ENCODE assay signal across 11 cellular contexts in genomic region chr20:53586640-53587039, GRCh38. TPM values are rescaled to one million over a fixed set of nuclear protein-coding genes. Genes with fewer than 3 reads are reported as not detected.
DNase-seq lines count a peak whose midpoint lies in the region; ATAC-seq and TF ChIP-seq lines count a peak whose summit lies in the region.
"Had no signal": no experiment of that assay in that cellular context is flagged by ENCODE, and none has a peak within 500 bp of the region (broad histone marks: within the 10 kb centered on the region; RNA-seq: fewer than 3 reads in every experiment).

No MANE protein-coding gene starts in this region.

- no peak overlapping the region for H4K12ac ChIP-seq in trophoblast cell (ENCODE audit: low read depth, low read length)

- H3K4me1 ChIP-seq in PC-9 (replicated peaks; ENCODE audit: insufficient read depth) (peaks cover 91% of the 10 kb centered on the region), trophoblast cell (ENCODE audit: control insufficient read depth in 1 of 2, insufficient read depth in 2 of 2, low read length in 2 of 2) (peaks cover 0 to 2% of the 10 kb centered on the region in 2 experiments)

- H3K4me2 ChIP-seq in PC-9: peak overlapping the region; percentile 63; the same call in 1 of the 2 replicates
- H3K4me2 ChIP-seq in trophoblast cell (ENCODE audit: low read length): no peak overlapping the region

- H3K79me1 ChIP-seq in trophoblast cell (ENCODE audit: low read length): peaks cover 2% of the 10 kb centered on the region

- CTCF ChIA-PET in activated CD4-positive, alpha-beta T cell treated with anti-CD3 and anti-CD28 coated beads for 36 hours (lab: Charles Lee): interaction anchor here (1.7 kb wide), 1 partner anchor 353 kb away, joined by 4 read pairs; no protein-coding TSS in a partner anchor
- CTCF ChIA-PET in PC-9 (lab: Charles Lee): no interaction called here

- H3K4ac ChIP-seq in trophoblast cell (ENCODE audit: low read depth, low read length): no peak overlapping the region

- H2BK12ac ChIP-seq in trophoblast cell (ENCODE audit: low read length): no peak overlapping the region

- H3K27ac Mint-ChIP-seq in activated CD4-positive, alpha-beta T cell treated with anti-CD3 and anti-CD28 coated beads for 36 hours: peak overlapping the region; percentile 96
- peak overlapping the region; percentile 89 to 92 for H3K27ac Mint-ChIP-seq in effector memory CD8-positive, alpha-beta T cell
- H3K27ac Mint-ChIP-seq in stimulated activated effector memory CD8-positive, alpha-beta T cell treated with anti-CD3 and anti-CD28 coated beads, Interleukin-12 subunit alpha, Interleukin-12 subunit beta, amount 100 ng/mL, for 72 hours: peak overlapping the region; percentile 95

- H3K9me3 ChIP-seq in PC-9 (ENCODE audit: insufficient read depth, low read depth) (no peaks in the 10 kb centered on the region), trophoblast cell (ENCODE audit: insufficient read depth, low read depth, low read length) (no peaks in the 10 kb centered on the region)
- H3K9me3 ChIP-seq: body of pancreas, gastroesophageal sphincter had no signal

- no peaks in the 10 kb centered on the region for H3K9me3 Mint-ChIP-seq in activated CD4-positive, alpha-beta T cell treated with anti-CD3 and anti-CD28 coated beads for 36 hours (ENCODE audit: low read depth)
- no peaks in the 10 kb centered on the region for H3K9me3 Mint-ChIP-seq in effector memory CD8-positive, alpha-beta T cell
- H3K9me3 Mint-ChIP-seq in stimulated activated effector memory CD8-positive, alpha-beta T cell treated with anti-CD3 and anti-CD28 coated beads, Interleukin-12 subunit alpha, Interleukin-12 subunit beta, amount 100 ng/mL, for 72 hours: no peaks in the 10 kb centered on the region

- peaks cover 99% of the 10 kb centered on the region for H3K79me2 ChIP-seq in PC-9 (ENCODE audit: low read depth)
- H3K79me2 ChIP-seq in trophoblast cell (ENCODE audit: control insufficient read depth, insufficient read depth, low read length, poor library complexity): peaks cover 17% of the 10 kb centered on the region

- no peak for ATAC-seq in activated CD4-positive, alpha-beta T cell treated with anti-CD3 and anti-CD28 coated beads for 36 hours
- no peak for ATAC-seq in effector memory CD8-positive, alpha-beta T cell (replicated peaks)
- ATAC-seq in stimulated activated effector memory CD8-positive, alpha-beta T cell treated with anti-CD3 and anti-CD28 coated beads, Interleukin-12 subunit alpha, Interleukin-12 subunit beta, amount 100 ng/mL, for 72 hours: no peak
- ATAC-seq: body of pancreas, gastroesophageal sphincter had no signal

- H3K23ac ChIP-seq in trophoblast cell (ENCODE audit: low read length): no peak overlapping the region

- peaks cover 31% of the 10 kb centered on the region for H3K36me3 Mint-ChIP-seq in activated CD4-positive, alpha-beta T cell treated with anti-CD3 and anti-CD28 coated beads for 36 hours (ENCODE audit: low read depth)
- H3K36me3 Mint-ChIP-seq in effector memory CD8-positive, alpha-beta T cell (ENCODE audit: insufficient read depth): peaks cover 29% of the 10 kb centered on the region
- peaks cover 24% of the 10 kb centered on the region for H3K36me3 Mint-ChIP-seq in stimulated activated effector memory CD8-positive, alpha-beta T cell treated with anti-CD3 and anti-CD28 coated beads, Interleukin-12 subunit alpha, Interleukin-12 subunit beta, amount 100 ng/mL, for 72 hours

- TF ChIP-seq CTCF in PC-9 (conservative IDR thresholded peaks at IDR 0.05): no peak

- H3K14ac ChIP-seq in trophoblast cell (ENCODE audit: low read length): no peak overlapping the region

- H3K36me3 ChIP-seq in PC-9 (ENCODE audit: low read depth) (peaks cover 33% of the 10 kb centered on the region), trophoblast cell (ENCODE audit: control insufficient read depth in 1 of 2, insufficient read depth in 2 of 2, low read length in 2 of 2) (peaks cover 9 to 11% of the 10 kb centered on the region in 2 experiments)

- no TSS peak for BruUV-seq in PC-9 (replicated peaks; lab: Mats Ljungman, UMichigan)

- no peaks in the 10 kb centered on the region for H3K9me2 ChIP-seq in PC-9 (ENCODE audit: insufficient read depth)

- H3K9ac ChIP-seq in trophoblast cell (ENCODE audit: low read length): no peak overlapping the region

- peaks cover 49% of the 10 kb centered on the region for H3F3A ChIP-seq in PC-9 (ENCODE audit: insufficient read depth, low read depth)

- no peaks in the 10 kb centered on the region for H3K27me3 Mint-ChIP-seq in activated CD4-positive, alpha-beta T cell treated with anti-CD3 and anti-CD28 coated beads for 36 hours
- no peaks in the 10 kb centered on the region for H3K27me3 Mint-ChIP-seq in effector memory CD8-positive, alpha-beta T cell

- no peak overlapping the region for H2AK5ac ChIP-seq in trophoblast cell (ENCODE audit: low read length)

- no peak overlapping the region for H2BK5ac ChIP-seq in trophoblast cell (ENCODE audit: low read depth, low read length, poor library complexity)

- H4K91ac ChIP-seq in trophoblast cell (ENCODE audit: low read depth, low read length): no peak overlapping the region

- H3K27me3 ChIP-seq in PC-9 (ENCODE audit: insufficient read depth, low read depth): no peaks in the 10 kb centered on the region
- H3K27me3 ChIP-seq in trophoblast cell (ENCODE audit: insufficient read depth, low read length): no peaks in the 10 kb centered on the region
- H3K27me3 ChIP-seq: body of pancreas, gastroesophageal sphincter had no signal

- H2AFZ ChIP-seq in PC-9 (no peak overlapping the region), trophoblast cell (ENCODE audit: insufficient read depth, low read length, poor library complexity) (no peak overlapping the region)

- no peaks in the 10 kb centered on the region for H4K20me1 ChIP-seq in PC-9 (ENCODE audit: insufficient read depth)

- H3K4me3 ChIP-seq in PC-9: peak overlapping the region; percentile 22; the same call in 1 of the 2 replicates
- no peak overlapping the region for H3K4me3 ChIP-seq in trophoblast cell (ENCODE audit: low read depth, low read length)
- H3K4me3 ChIP-seq: body of pancreas, gastroesophageal sphincter had no signal

- no peak overlapping the region for H4K8ac ChIP-seq in trophoblast cell (ENCODE audit: low read depth, low read length)

- no peak overlapping the region for H2BK120ac ChIP-seq in trophoblast cell (ENCODE audit: insufficient read depth, low read length, poor library complexity)

- intact Hi-C loops in activated CD4-positive, alpha-beta T cell treated with anti-CD3 and anti-CD28 coated beads for 36 hours (cut with DNase I, micrococcal nuclease): no loop called here
- intact Hi-C loops in PC-9 (cut with micrococcal nuclease; ENCODE audit: unreplicated experiment): no loop called here

- H3K18ac ChIP-seq in trophoblast cell (ENCODE audit: low read length): no peak overlapping the region

- H3K4me1 Mint-ChIP-seq in activated CD4-positive, alpha-beta T cell treated with anti-CD3 and anti-CD28 coated beads for 36 hours: peaks cover 64% of the 10 kb centered on the region
- H3K4me1 Mint-ChIP-seq in effector memory CD8-positive, alpha-beta T cell (ENCODE audit: low read depth in 2 of 2): peaks cover 37 to 57% of the 10 kb centered on the region in 2 donors
- peaks cover 54% of the 10 kb centered on the region for H3K4me1 Mint-ChIP-seq in stimulated activated effector memory CD8-positive, alpha-beta T cell treated with anti-CD3 and anti-CD28 coated beads, Interleukin-12 subunit alpha, Interleukin-12 subunit beta, amount 100 ng/mL, for 72 hours

- no CpG with 5 or more reads among the region's 6 CpGs for WGBS in trophoblast cell (ENCODE audit: extremely low coverage, insufficient coverage, insufficient read length)

- peak overlapping the region; percentile 26; the same call in 1 of the 2 replicates for H3K27ac ChIP-seq in PC-9
- H3K27ac ChIP-seq in trophoblast cell (ENCODE audit: low read depth, low read length): no peak overlapping the region
- H3K27ac ChIP-seq: body of pancreas had no signal

- no peak for DNase-seq in activated CD4-positive, alpha-beta T cell treated with anti-CD3 and anti-CD28 coated beads for 36 hours
- no peak for DNase-seq in activated CD4-positive, alpha-beta T cell treated with anti-CD3 and anti-CD28 coated beads, Interleukin-2, amount 50 U/mL, for 4 hours
- DNase-seq in PC-9 (no peak), hypothalamus (lab: John Stamatoyannopoulos, UW) (no peak), trophoblast cell (no peak), superior temporal gyrus (ENCODE audit: extremely low spot score) (no peak)
- DNase-seq in effector memory CD8-positive, alpha-beta T cell: no peak
- no peak for DNase-seq in stimulated activated effector memory CD8-positive, alpha-beta T cell treated with anti-CD3 and anti-CD28 coated beads, Interleukin-12 subunit alpha, Interleukin-12 subunit beta, amount 100 ng/mL, for 72 hours (ENCODE audit: low spot score in 2 of 2)
- DNase-seq: body of pancreas, NCI-H2171 had no signal

- POLR2A ChIA-PET in activated CD4-positive, alpha-beta T cell treated with anti-CD3 and anti-CD28 coated beads for 36 hours (lab: Charles Lee): no interaction called here
- POLR2A ChIA-PET in PC-9 (lab: Charles Lee; ENCODE audit: unreplicated experiment): no interaction called here

- H3K4me3 Mint-ChIP-seq in activated CD4-positive, alpha-beta T cell treated with anti-CD3 and anti-CD28 coated beads for 36 hours: peak overlapping the region; percentile 70
- H3K4me3 Mint-ChIP-seq in effector memory CD8-positive, alpha-beta T cell: peak overlapping the region; percentile 81 to 90
- peak overlapping the region; percentile 67 for H3K4me3 Mint-ChIP-seq in stimulated activated effector memory CD8-positive, alpha-beta T cell treated with anti-CD3 and anti-CD28 coated beads, Interleukin-12 subunit alpha, Interleukin-12 subunit beta, amount 100 ng/mL, for 72 hours

RNA-seq across cellular contexts. Expression of gene ZNF217, which starts 7.0 kb away (rescaled TPM):
- total RNA-seq in activated CD4-positive, alpha-beta T cell treated with anti-CD3 and anti-CD28 coated beads for 36 hours: 10 to 100 TPM; 41.5 to 45.6 TPM
- total RNA-seq in PC-9 (2021): 63.8 and 67.3 TPM in 2 replicates
- polyA plus RNA-seq in trophoblast cell (2013): 45.3 and 46.1 TPM in 2 replicates
